ENCODE assay signal across 12 cellular contexts in the genomic region with DNA sequence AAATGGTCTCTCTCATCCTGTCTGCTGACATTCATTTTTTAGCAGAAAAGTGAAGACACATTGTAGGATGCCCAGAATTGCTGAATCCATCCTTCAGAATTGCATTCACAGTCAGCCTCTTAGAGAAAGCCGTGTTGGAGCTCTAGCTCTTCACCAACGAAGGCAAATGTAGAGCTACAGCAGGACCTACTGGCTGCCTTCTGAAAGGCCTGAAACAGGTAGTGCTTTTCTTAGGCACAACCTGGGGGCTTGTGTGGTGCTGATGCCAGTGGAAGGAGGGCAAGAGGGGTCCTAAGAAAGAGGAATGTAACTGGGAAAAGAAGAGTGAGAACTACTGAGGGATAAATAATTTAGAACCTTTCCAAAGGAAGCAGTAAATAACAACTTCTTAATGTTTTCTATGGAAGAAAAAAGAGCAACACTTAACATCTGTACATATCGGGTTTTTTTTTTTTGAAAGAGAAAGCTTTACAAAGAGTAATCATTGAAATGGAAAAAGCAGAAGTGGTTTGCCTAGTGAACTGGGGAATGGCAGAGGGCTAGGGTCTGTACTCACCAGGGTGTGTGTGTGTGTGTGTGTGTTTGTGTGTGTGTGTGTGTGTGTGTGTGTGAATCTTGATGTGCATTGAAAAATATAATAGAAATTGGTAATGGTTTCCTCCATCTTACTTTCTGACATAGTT.
DNase-seq lines count a peak whose midpoint lies in the region; ATAC-seq and TF ChIP-seq lines count a peak whose summit lies in the region.
"Had no signal": no experiment of that assay in that cellular context is flagged by ENCODE, and none has a peak within 500 bp of the region (broad histone marks: within the 10 kb centered on the region; RNA-seq: fewer than 3 reads in every experiment).

No MANE protein-coding gene starts in this region.

- intact Hi-C loops in activated CD4-positive, alpha-beta memory T cell treated with anti-CD3 and anti-CD28 coated beads for 36 hours (cut with micrococcal nuclease) = no loop called here

- no peaks in the 10 kb centered on the region for H3K9me3 Mint-ChIP-seq in activated CD4-positive, alpha-beta memory T cell treated with anti-CD3 and anti-CD28 coated beads for 36 hours

- peak; percentile 15 for DNase-seq in GM10266 (ENCODE audit: extremely low spot score)
- DNase-seq in GM20000 (ENCODE audit: low spot score) = peak; percentile 51
- no peak for DNase-seq in amniotic stem cell (lab: John Stamatoyannopoulos, UW)
- DNase-seq in activated CD4-positive, alpha-beta memory T cell treated with anti-CD3 and anti-CD28 coated beads for 36 hours = no peak
- no peak for DNase-seq in medulla oblongata (ENCODE audit: extremely low spot score)
- DNase-seq in COR-L47 (lab: John Stamatoyannopoulos, UW) = no peak
- DNase-seq: activated CD4-positive, CD25-positive, alpha-beta regulatory T cell; DMS79; MM.1S; upper lobe of left lung had no signal

- POLR2A ChIA-PET in activated CD4-positive, alpha-beta memory T cell treated with anti-CD3 and anti-CD28 coated beads for 36 hours (lab: Charles Lee) = no interaction called here

- no peak overlapping the region for H3K27ac Mint-ChIP-seq in activated CD4-positive, alpha-beta memory T cell treated with anti-CD3 and anti-CD28 coated beads for 36 hours

- H3K27me3 Mint-ChIP-seq in activated CD4-positive, alpha-beta memory T cell treated with anti-CD3 and anti-CD28 coated beads for 36 hours = no peaks in the 10 kb centered on the region

- no peaks in the 10 kb centered on the region for H3K36me3 Mint-ChIP-seq in activated CD4-positive, alpha-beta memory T cell treated with anti-CD3 and anti-CD28 coated beads for 36 hours

- no peak overlapping the region for H3K4me3 Mint-ChIP-seq in activated CD4-positive, alpha-beta memory T cell treated with anti-CD3 and anti-CD28 coated beads for 36 hours

- no peaks in the 10 kb centered on the region for H3K4me1 Mint-ChIP-seq in activated CD4-positive, alpha-beta memory T cell treated with anti-CD3 and anti-CD28 coated beads for 36 hours (ENCODE audit: low read depth)

- CTCF ChIA-PET in activated CD4-positive, alpha-beta memory T cell treated with anti-CD3 and anti-CD28 coated beads for 36 hours (lab: Charles Lee) = no interaction called here

- TF ChIP-seq CTCF in GM10266 (IDR thresholded peaks at IDR 0.05; ENCODE audit: control insufficient read depth, insufficient read depth, low read depth, missing control alignments) = peak; percentile 41
- no peak for TF ChIP-seq CTCF in GM20000 (IDR thresholded peaks at IDR 0.05; ENCODE audit: extremely low read depth, missing control alignments)

- ATAC-seq in HG03108 (IDR thresholded peaks at IDR 0.05; ENCODE audit: unreplicated experiment) = peak; percentile 97
- peak; percentile 19; the same call in 1 of the 3 replicates for ATAC-seq in SK-N-SH treated with all-trans-retinoic acid at 6 μM for 48 hours

TF ChIP-seq in SK-N-SH treated with all-trans-retinoic acid at 6 μM for 48 hours, 23 proteins besides CTCF, POLR2A, EP300 and RAD21:
- no peak for TF ChIP-seq ZC3H10 (CRISPR knock-in tag; IDR thresholded peaks at IDR 0.05)
- no peak for TF ChIP-seq ISL1 (CRISPR knock-in tag; IDR thresholded peaks at IDR 0.05)
- no peak for TF ChIP-seq ZFP3 (CRISPR knock-in tag; IDR thresholded peaks at IDR 0.05)
- no peak for TF ChIP-seq ZNF565 (CRISPR knock-in tag; conservative IDR thresholded peaks at IDR 0.05; ENCODE audit: low read depth)
- TF ChIP-seq GLIS3 (CRISPR knock-in tag; IDR thresholded peaks at IDR 0.05) = no peak
- TF ChIP-seq, protein P1, sequence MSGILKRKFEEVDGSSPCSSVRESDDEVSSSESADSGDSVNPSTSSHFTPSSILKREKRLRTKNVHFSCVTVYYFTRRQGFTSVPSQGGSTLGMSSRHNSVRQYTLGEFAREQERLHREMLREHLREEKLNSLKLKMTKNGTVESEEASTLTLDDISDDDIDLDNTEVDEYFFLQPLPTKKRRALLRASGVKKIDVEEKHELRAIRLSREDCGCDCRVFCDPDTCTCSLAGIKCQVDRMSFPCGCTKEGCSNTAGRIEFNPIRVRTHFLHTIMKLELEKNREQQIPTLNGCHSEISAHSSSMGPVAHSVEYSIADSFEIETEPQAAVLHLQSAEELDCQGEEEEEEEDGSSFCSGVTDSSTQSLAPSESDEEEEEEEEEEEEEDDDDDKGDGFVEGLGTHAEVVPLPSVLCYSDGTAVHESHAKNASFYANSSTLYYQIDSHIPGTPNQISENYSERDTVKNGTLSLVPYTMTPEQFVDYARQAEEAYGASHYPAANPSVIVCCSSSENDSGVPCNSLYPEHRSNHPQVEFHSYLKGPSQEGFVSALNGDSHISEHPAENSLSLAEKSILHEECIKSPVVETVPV (CRISPR knock-in tag; IDR thresholded peaks at IDR 0.05) = no peak
- TF ChIP-seq ARNTL (CRISPR knock-in tag; IDR thresholded peaks at IDR 0.05; ENCODE audit: borderline replicate concordance, low read depth) = no peak
- TF ChIP-seq, protein P2, sequence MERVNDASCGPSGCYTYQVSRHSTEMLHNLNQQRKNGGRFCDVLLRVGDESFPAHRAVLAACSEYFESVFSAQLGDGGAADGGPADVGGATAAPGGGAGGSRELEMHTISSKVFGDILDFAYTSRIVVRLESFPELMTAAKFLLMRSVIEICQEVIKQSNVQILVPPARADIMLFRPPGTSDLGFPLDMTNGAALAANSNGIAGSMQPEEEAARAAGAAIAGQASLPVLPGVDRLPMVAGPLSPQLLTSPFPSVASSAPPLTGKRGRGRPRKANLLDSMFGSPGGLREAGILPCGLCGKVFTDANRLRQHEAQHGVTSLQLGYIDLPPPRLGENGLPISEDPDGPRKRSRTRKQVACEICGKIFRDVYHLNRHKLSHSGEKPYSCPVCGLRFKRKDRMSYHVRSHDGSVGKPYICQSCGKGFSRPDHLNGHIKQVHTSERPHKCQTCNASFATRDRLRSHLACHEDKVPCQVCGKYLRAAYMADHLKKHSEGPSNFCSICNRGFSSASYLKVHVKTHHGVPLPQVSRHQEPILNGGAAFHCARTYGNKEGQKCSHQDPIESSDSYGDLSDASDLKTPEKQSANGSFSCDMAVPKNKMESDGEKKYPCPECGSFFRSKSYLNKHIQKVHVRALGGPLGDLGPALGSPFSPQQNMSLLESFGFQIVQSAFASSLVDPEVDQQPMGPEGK (CRISPR knock-in tag; IDR thresholded peaks at IDR 0.05; ENCODE audit: borderline replicate concordance) = no peak
- TF ChIP-seq, protein P3, sequence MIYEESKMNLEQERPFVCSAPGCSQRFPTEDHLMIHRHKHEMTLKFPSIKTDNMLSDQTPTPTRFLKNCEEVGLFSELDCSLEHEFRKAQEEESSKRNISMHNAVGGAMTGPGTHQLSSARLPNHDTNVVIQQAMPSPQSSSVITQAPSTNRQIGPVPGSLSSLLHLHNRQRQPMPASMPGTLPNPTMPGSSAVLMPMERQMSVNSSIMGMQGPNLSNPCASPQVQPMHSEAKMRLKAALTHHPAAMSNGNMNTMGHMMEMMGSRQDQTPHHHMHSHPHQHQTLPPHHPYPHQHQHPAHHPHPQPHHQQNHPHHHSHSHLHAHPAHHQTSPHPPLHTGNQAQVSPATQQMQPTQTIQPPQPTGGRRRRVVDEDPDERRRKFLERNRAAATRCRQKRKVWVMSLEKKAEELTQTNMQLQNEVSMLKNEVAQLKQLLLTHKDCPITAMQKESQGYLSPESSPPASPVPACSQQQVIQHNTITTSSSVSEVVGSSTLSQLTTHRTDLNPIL (CRISPR knock-in tag; IDR thresholded peaks at IDR 0.05; ENCODE audit: low read depth) = no peak
- no peak for TF ChIP-seq ZNF70 (CRISPR knock-in tag; IDR thresholded peaks at IDR 0.05)
TF ChIP-seq in SK-N-SH treated with all-trans-retinoic acid at 6 μM for 48 hours: peak in this region for 0.

Comparison
In these comparisons a context has a peak if more than half of its experiments do, and no peak if none do; other contexts are left out.
1. DNase-seq: peak in GM10266 (single experiment) and GM20000 (single experiment); none in amniotic stem cell (single experiment), activated CD4-positive, alpha-beta memory T cell treated with anti-CD3 and anti-CD28 coated beads for 36 hours (single experiment), medulla oblongata (single experiment) and COR-L47 (single experiment).